ENCODE assay signal across 1 cellular context in the genomic region with DNA sequence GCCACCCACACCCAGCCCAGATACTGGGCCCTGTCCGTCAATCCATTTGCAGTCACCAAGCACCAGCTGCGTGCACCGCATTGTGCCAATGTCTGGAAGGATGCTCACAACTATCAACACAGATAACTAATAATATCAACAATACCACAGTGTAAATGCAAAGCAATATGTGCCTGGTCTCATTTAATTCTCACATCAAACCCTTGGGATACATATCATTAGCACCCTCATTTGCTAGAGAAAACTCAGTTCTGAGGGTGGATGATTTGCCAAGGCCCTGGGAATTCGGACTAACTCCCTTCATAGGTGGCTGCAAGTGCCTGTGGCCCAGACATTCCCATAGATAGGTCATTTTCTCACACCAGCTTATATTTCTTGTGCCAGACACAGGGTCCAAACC.
TF ChIP-seq lines count a peak whose summit lies in the region.

No MANE protein-coding gene starts in this region.

TF ChIP-seq in GM12878, 131 proteins besides CTCF, POLR2A, EP300 and RAD21:
- TF ChIP-seq NFXL1 (IDR thresholded peaks at IDR 0.05; ENCODE audit: borderline replicate concordance), result peak; percentile 84; the same call in 1 of the 2 replicates
- TF ChIP-seq YBX1 (IDR thresholded peaks at IDR 0.05), result no peak
